Comparison of ENCODE assay signal across 8 cellular contexts in the genomic region with DNA sequence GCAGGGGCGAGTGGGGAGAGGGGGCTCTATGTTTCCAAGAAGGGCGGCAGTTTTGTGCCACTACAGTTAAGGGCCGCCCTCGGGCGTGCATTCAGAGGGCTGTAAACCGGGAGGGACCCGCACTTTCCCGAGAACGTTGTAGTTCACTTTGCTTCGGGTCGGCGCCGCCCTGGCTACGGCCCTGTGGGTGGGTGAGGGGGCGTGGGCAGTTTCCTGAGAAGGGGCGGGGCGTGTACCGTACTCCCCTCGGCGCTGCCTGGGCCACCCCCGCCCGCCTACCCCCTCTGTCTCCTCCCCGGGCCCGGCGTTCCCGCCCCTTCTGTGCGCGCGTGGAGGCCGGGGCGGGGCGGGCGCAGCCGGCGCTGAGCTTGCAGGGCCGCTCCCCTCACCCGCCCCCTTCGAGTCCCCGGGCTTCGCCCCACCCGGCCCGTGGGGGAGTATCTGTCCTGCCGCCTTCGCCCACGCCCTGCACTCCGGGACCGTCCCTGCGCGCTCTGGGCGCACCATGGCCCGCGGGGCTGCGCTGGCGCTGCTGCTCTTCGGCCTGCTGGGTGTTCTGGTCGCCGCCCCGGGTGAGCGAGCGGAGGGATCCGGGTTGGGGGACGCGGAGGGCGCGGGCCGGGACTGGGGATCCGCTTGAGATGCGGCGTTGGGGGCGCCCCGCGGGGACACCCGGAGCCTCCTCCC. TPM values are rescaled to one million over a fixed set of nuclear protein-coding genes. Genes with fewer than 3 reads are reported as not detected.
DNase-seq lines count a peak whose midpoint lies in the region; ATAC-seq and TF ChIP-seq lines count a peak whose summit lies in the region.

A gene with protein sequence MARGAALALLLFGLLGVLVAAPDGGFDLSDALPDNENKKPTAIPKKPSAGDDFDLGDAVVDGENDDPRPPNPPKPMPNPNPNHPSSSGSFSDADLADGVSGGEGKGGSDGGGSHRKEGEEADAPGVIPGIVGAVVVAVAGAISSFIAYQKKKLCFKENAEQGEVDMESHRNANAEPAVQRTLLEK (plus strand): TSS at position 440 of the 687 bp plus-strand sequence. CDS start 66 bp downstream, at position 506.

- H3K4me2 ChIP-seq in DOHH2 (ENCODE audit: low read length): peak within 1 kb of the TSS; percentile 72
- H3K4me2 ChIP-seq in GM23248 (ENCODE audit: unreplicated experiment): peak within 1 kb of the TSS; percentile 96

- H3K27ac ChIP-seq in DOHH2 (ENCODE audit: low read depth, low read length) (peak within 1 kb of the TSS; percentile 53), GM23248 (peak within 1 kb of the TSS; percentile 81), upper lobe of right lung (peak within 1 kb of the TSS; percentile 86)

- H3K4me3 ChIP-seq in DOHH2 (ENCODE audit: low read length) (peak within 1 kb of the TSS; percentile 93), GM23248 (peak within 1 kb of the TSS; percentile 87), MG63 (peak within 1 kb of the TSS; percentile 84), upper lobe of right lung (peak within 1 kb of the TSS; percentile 99)

- H2AFZ ChIP-seq in GM23248: peak within 1 kb of the TSS; percentile 68

- in situ Hi-C loops in GM23248 (cut with MboI): no loop called here

- peaks cover 25% of the 10 kb centered on the region for H3K4me1 Mint-ChIP-seq in activated T-helper 2 cell treated with anti-CD3 and anti-CD28 coated beads, Interferon-gamma antibody, Interleukin-2, Interleukin-4, amounts not matched to agents 10 μg/mL and 5 μg/mL and 100 μg/mL, durations not matched to agents 14 hours and 24 hours and 36 hours (ENCODE audit: low read depth)

- ATAC-seq in upper lobe of right lung: peak; percentile 97

- H3K27me3 ChIP-seq in DOHH2 (ENCODE audit: control insufficient read depth, low read length) (peaks cover 3% of the 10 kb centered on the region; the same call in 1 of the 2 replicates), GM23248 (replicated peaks; ENCODE audit: insufficient read depth) (no peaks in the 10 kb centered on the region), MG63 (no peaks in the 10 kb centered on the region), upper lobe of right lung (no peaks in the 10 kb centered on the region)

- H3K36me3 Mint-ChIP-seq in activated T-helper 2 cell treated with anti-CD3 and anti-CD28 coated beads, Interferon-gamma antibody, Interleukin-2, Interleukin-4, amounts not matched to agents 10 μg/mL and 5 μg/mL and 100 μg/mL, durations not matched to agents 14 hours and 24 hours and 36 hours (ENCODE audit: low read depth): peaks cover 43% of the 10 kb centered on the region

- H3F3A ChIP-seq in DOHH2 (ENCODE audit: control insufficient read depth, insufficient read depth): no peaks in the 10 kb centered on the region
- peaks cover 40% of the 10 kb centered on the region for H3F3A ChIP-seq in GM23248 (ENCODE audit: insufficient read depth)

- no peaks in the 10 kb centered on the region for H3K9me3 ChIP-seq in DOHH2 (ENCODE audit: control insufficient read depth, insufficient read depth, low read length)
- no peaks in the 10 kb centered on the region for H3K9me3 ChIP-seq in GM23248 (ENCODE audit: low read depth)
- H3K9me3 ChIP-seq in MG63: no peaks in the 10 kb centered on the region
- no peaks in the 10 kb centered on the region for H3K9me3 ChIP-seq in upper lobe of right lung

- peak within 1 kb of the TSS; percentile 95 for H3K4me3 Mint-ChIP-seq in activated T-helper 2 cell treated with anti-CD3 and anti-CD28 coated beads, Interferon-gamma antibody, Interleukin-2, Interleukin-4, amounts not matched to agents 10 μg/mL and 5 μg/mL and 100 μg/mL, durations not matched to agents 14 hours and 24 hours and 36 hours (ENCODE audit: low read depth)

- H3K27ac Mint-ChIP-seq in activated T-helper 2 cell treated with anti-CD3 and anti-CD28 coated beads, Interferon-gamma antibody, Interleukin-2, Interleukin-4, amounts not matched to agents 10 μg/mL and 5 μg/mL and 100 μg/mL, durations not matched to agents 14 hours and 24 hours and 36 hours: peak within 1 kb of the TSS; percentile 95

- intact Hi-C loops in activated T-helper 2 cell treated with anti-CD3 and anti-CD28 coated beads, Interferon-gamma antibody, Interleukin-2, Interleukin-4, amounts not matched to agents 10 μg/mL and 5 μg/mL and 100 μg/mL, durations not matched to agents 14 hours and 24 hours and 36 hours (cut with micrococcal nuclease): loop anchor here (5.0 to 10.0 kb wide), 2 partner anchors 64 to 1036 kb away; no protein-coding TSS in a partner anchor
- intact Hi-C loops in posterior cingulate gyrus (cut with DNase I): no loop called here
- intact Hi-C loops in upper lobe of right lung (cut with DNase I): no loop called here

- H4K20me1 ChIP-seq in DOHH2 (ENCODE audit: control insufficient read depth, insufficient read depth, low read depth, low read length): peaks cover 11% of the 10 kb centered on the region; the same call in 1 of the 2 replicates
- no peaks in the 10 kb centered on the region for H4K20me1 ChIP-seq in GM23248 (ENCODE audit: insufficient read depth)

- H3K9ac ChIP-seq in GM23248: peak within 1 kb of the TSS; percentile 94

- no peaks in the 10 kb centered on the region for H3K9me3 Mint-ChIP-seq in activated T-helper 2 cell treated with anti-CD3 and anti-CD28 coated beads, Interferon-gamma antibody, Interleukin-2, Interleukin-4, amounts not matched to agents 10 μg/mL and 5 μg/mL and 100 μg/mL, durations not matched to agents 14 hours and 24 hours and 36 hours

- peaks cover 42% of the 10 kb centered on the region for H3K4me1 ChIP-seq in DOHH2 (ENCODE audit: control insufficient read depth, low read length)
- peaks cover 30% of the 10 kb centered on the region for H3K4me1 ChIP-seq in GM23248 (ENCODE audit: insufficient read depth)
- peaks cover 36% of the 10 kb centered on the region for H3K4me1 ChIP-seq in upper lobe of right lung

- H3K9me2 ChIP-seq in DOHH2 (replicated peaks; ENCODE audit: control insufficient read depth, low read length) (no peaks in the 10 kb centered on the region), GM23248 (ENCODE audit: insufficient read depth) (no peaks in the 10 kb centered on the region)

- peaks cover 47% of the 10 kb centered on the region for H3K79me2 ChIP-seq in DOHH2 (ENCODE audit: control insufficient read depth, low read length)
- peaks cover 42% of the 10 kb centered on the region for H3K79me2 ChIP-seq in GM23248 (ENCODE audit: insufficient read depth)

- H3K36me3 ChIP-seq in DOHH2 (ENCODE audit: control insufficient read depth, low read length) (peaks cover 12% of the 10 kb centered on the region), GM23248 (ENCODE audit: low read depth) (no peaks in the 10 kb centered on the region), MG63 (peaks cover 33% of the 10 kb centered on the region), upper lobe of right lung (no peaks in the 10 kb centered on the region)

- H3K27me3 Mint-ChIP-seq in activated T-helper 2 cell treated with anti-CD3 and anti-CD28 coated beads, Interferon-gamma antibody, Interleukin-2, Interleukin-4, amounts not matched to agents 10 μg/mL and 5 μg/mL and 100 μg/mL, durations not matched to agents 14 hours and 24 hours and 36 hours (ENCODE audit: low read depth): peaks cover 1% of the 10 kb centered on the region

- WGBS in GM23248 (ENCODE audit: low coverage in 1 of 2, low lambda C conversion rate in 2 of 2, missing lambda C conversion rate in 2 of 2), 2 experiments: 0 to 3% methylated on average over 11 to 68 of the region's 73 CpGs

- TF ChIP-seq CTCF in DOHH2 (IDR thresholded peaks at IDR 0.05; ENCODE audit: low read depth, low read length, poor library complexity, severe bottlenecking): peak; percentile 1
- peak; percentile 3 for TF ChIP-seq CTCF in upper lobe of right lung (IDR thresholded peaks at IDR 0.05)

- DNase-seq in GM23248 (peak; percentile 91), MG63 (peak; percentile 99), germinal center (ENCODE audit: low spot score) (peak; percentile 93), posterior cingulate gyrus (peak in 6 of 10 donors; percentile 32 to 92 (median 55)), upper lobe of right lung (peak; percentile 96), HUDEP-2 (lab: John Stamatoyannopoulos, UW; ENCODE audit: unreplicated experiment in 76 of 76) (no peak)
- peak; percentile 89 for DNase-seq in activated T-helper 2 cell treated with anti-CD3 and anti-CD28 coated beads, Interferon-gamma antibody, Interleukin-2, Interleukin-4, amounts not matched to agents 10 μg/mL and 5 μg/mL and 100 μg/mL, durations not matched to agents 14 hours and 24 hours and 36 hours (ENCODE audit: low spot score)

RNA-seq across cellular contexts. Expression of the gene that starts here (rescaled TPM):
- total RNA-seq in GM23248 (2014; rRNA removed; shearing (Covaris generic)): 395 and 505 TPM in 2 replicates
- 975 and 1,003 TPM in 2 replicates for polyA plus RNA-seq in GM23248 (2016; fragmentation: Nextera tagmentation; extraction: Ambion mirVana)
- total RNA-seq in MG63 (2014; rRNA removed; shearing (Covaris generic); ENCODE audit: low replicate concordance): 582 and 695 TPM in 2 replicates
- 280 and 290 TPM in 2 replicates for total RNA-seq in activated T-helper 2 cell treated with anti-CD3 and anti-CD28 coated beads, Interferon-gamma antibody, Interleukin-2, Interleukin-4, amounts not matched to agents 10 μg/mL and 5 μg/mL and 100 μg/mL, durations not matched to agents 14 hours and 24 hours and 36 hours
- total RNA-seq in upper lobe of right lung: 242 TPM

Comparison
In these comparisons a context has a peak if more than half of its experiments do, and no peak if none do; other contexts are left out.
1. DNase-seq: peak in GM23248 (single experiment), MG63 (single experiment), activated T-helper 2 cell treated with anti-CD3 and anti-CD28 coated beads, Interferon-gamma antibody, Interleukin-2, Interleukin-4, amounts not matched to agents 10 μg/mL and 5 μg/mL and 100 μg/mL, durations not matched to agents 14 hours and 24 hours and 36 hours (single experiment), germinal center (single experiment), posterior cingulate gyrus (6 of 10) and upper lobe of right lung (single experiment); none in HUDEP-2 (0 of 76).
2. Peak in every context shown above with its lines, with median percentiles within 50 percentile points of each other: H3K27ac ChIP-seq and H3K4me3 ChIP-seq.